ENCODE assay signal across 8 cellular contexts in genomic region chr20:51563141-51563596, GRCh38. TPM values are rescaled to one million over a fixed set of nuclear protein-coding genes. Genes with fewer than 3 reads are reported as not detected.
A peak's percentile ranks its signal among the peaks of the same experiment; 100 is the strongest.
DNase-seq lines count a peak whose midpoint lies in the region; ATAC-seq and TF ChIP-seq lines count a peak whose summit lies in the region.

No MANE protein-coding gene starts in this region.

- CTCF ChIA-PET in MCF 10A (lab: Yijun Ruan, JAX) = interaction anchor here (0.8 to 1.5 kb wide), 7 partner anchors 9 to 575 kb away, joined by 3 to 5 read pairs (median 3); no protein-coding TSS in a partner anchor

- TF ChIP-seq CTCF in MCF 10A (IDR thresholded peaks at IDR 0.05; ENCODE audit: unreplicated experiment) = no peak
- TF ChIP-seq CTCF in kidney epithelial cell (IDR thresholded peaks at IDR 0.05; ENCODE audit: insufficient read depth, low read length, poor library complexity, severe bottlenecking) = no peak
- TF ChIP-seq CTCF in BE2C (IDR thresholded peaks at IDR 0.05; ENCODE audit: low read depth, low read length) = no peak
- TF ChIP-seq CTCF in GM13977 (IDR thresholded peaks at IDR 0.05; ENCODE audit: extremely low read depth, insufficient read depth, missing control alignments) = no peak

- H3K4me3 Mint-ChIP-seq in MCF 10A (ENCODE audit: unreplicated experiment) = peak overlapping the region; percentile 69
- peak overlapping the region; percentile 68 for H3K4me3 Mint-ChIP-seq in stimulated activated effector memory CD8-positive, alpha-beta T cell treated with anti-CD3 and anti-CD28 coated beads, Interleukin-12 subunit alpha, Interleukin-12 subunit beta, amount 100 ng/mL, for 72 hours

- H3K27me3 ChIP-seq in HUES6 (ENCODE audit: control insufficient read depth, insufficient read depth, low read length) (peaks cover 67% of the 10 kb centered on the region), kidney epithelial cell (ENCODE audit: control insufficient read depth, insufficient read depth, low read length) (peaks cover 12% of the 10 kb centered on the region), BE2C (peaks cover 55% of the 10 kb centered on the region)

- H3K27ac ChIP-seq in HUES6 (ENCODE audit: low read depth, low read length) = no peak overlapping the region

- ATAC-seq in stimulated activated effector memory CD8-positive, alpha-beta T cell treated with anti-CD3 and anti-CD28 coated beads, Interleukin-12 subunit alpha, Interleukin-12 subunit beta, amount 100 ng/mL, for 72 hours = no peak

- H3K9ac ChIP-seq in HUES6 (ENCODE audit: low read length) = peak overlapping the region; percentile 36

- peak overlapping the region; percentile 52 for H3K27ac Mint-ChIP-seq in MCF 10A (ENCODE audit: low read depth, unreplicated experiment)
- H3K27ac Mint-ChIP-seq in stimulated activated effector memory CD8-positive, alpha-beta T cell treated with anti-CD3 and anti-CD28 coated beads, Interleukin-12 subunit alpha, Interleukin-12 subunit beta, amount 100 ng/mL, for 72 hours = no peak overlapping the region

- POLR2A ChIA-PET in MCF 10A (lab: Yijun Ruan, JAX) = interaction anchor here (0.7 to 1.6 kb wide), 6 partner anchors 9 to 595 kb away, joined by 3 to 7 read pairs (median 3); no protein-coding TSS in a partner anchor

- no peaks in the 10 kb centered on the region for H3K36me3 Mint-ChIP-seq in MCF 10A (ENCODE audit: insufficient read depth, unreplicated experiment)
- no peaks in the 10 kb centered on the region for H3K36me3 Mint-ChIP-seq in stimulated activated effector memory CD8-positive, alpha-beta T cell treated with anti-CD3 and anti-CD28 coated beads, Interleukin-12 subunit alpha, Interleukin-12 subunit beta, amount 100 ng/mL, for 72 hours

- intact Hi-C loops in MCF 10A (cut with micrococcal nuclease) = no loop called here

- H3K4me3 ChIP-seq in HUES6 (ENCODE audit: low read depth, low read length) (peak overlapping the region; percentile 65), kidney epithelial cell (ENCODE audit: low read depth, low read length) (peak overlapping the region; percentile 55), BE2C (ENCODE audit: low read depth, low read length) (no peak overlapping the region)

- H3K9me3 Mint-ChIP-seq in MCF 10A (ENCODE audit: unreplicated experiment) = no peaks in the 10 kb centered on the region
- no peaks in the 10 kb centered on the region for H3K9me3 Mint-ChIP-seq in stimulated activated effector memory CD8-positive, alpha-beta T cell treated with anti-CD3 and anti-CD28 coated beads, Interleukin-12 subunit alpha, Interleukin-12 subunit beta, amount 100 ng/mL, for 72 hours

- peaks cover 38% of the 10 kb centered on the region for H3K27me3 Mint-ChIP-seq in MCF 10A (ENCODE audit: insufficient read depth, unreplicated experiment)

- H3K36me3 ChIP-seq in HUES6 (ENCODE audit: control insufficient read depth, insufficient read depth, low read length) (no peaks in the 10 kb centered on the region), kidney epithelial cell (ENCODE audit: control insufficient read depth, insufficient read depth, low read length) (no peaks in the 10 kb centered on the region), BE2C (no peaks in the 10 kb centered on the region)

- H3K4me1 Mint-ChIP-seq in MCF 10A (ENCODE audit: insufficient read depth, unreplicated experiment) = peaks cover 12% of the 10 kb centered on the region
- peaks cover 27% of the 10 kb centered on the region for H3K4me1 Mint-ChIP-seq in stimulated activated effector memory CD8-positive, alpha-beta T cell treated with anti-CD3 and anti-CD28 coated beads, Interleukin-12 subunit alpha, Interleukin-12 subunit beta, amount 100 ng/mL, for 72 hours

- H3K4me1 ChIP-seq in HUES6 (ENCODE audit: control insufficient read depth, insufficient read depth, low read length) (peaks cover 16% of the 10 kb centered on the region), BE2C (no peaks in the 10 kb centered on the region)

- in situ Hi-C loops in GM13977 (cut with MboI; ENCODE audit: low pct_unique_long_range_greater_than_20kb, low sequenced_read_pairs, unreplicated experiment) = no loop called here

- H3K9me3 ChIP-seq in HUES6 (ENCODE audit: control insufficient read depth, insufficient read depth, low read depth, low read length) (no peaks in the 10 kb centered on the region), BE2C (no peaks in the 10 kb centered on the region)

- DNase-seq in MCF 10A (ENCODE audit: unreplicated experiment) (no peak), kidney epithelial cell (ENCODE audit: low read depth) (no peak), BE2C (no peak), GM13977 (ENCODE audit: low spot score) (no peak), inferior parietal cortex (ENCODE audit: extremely low spot score) (no peak), cortex of kidney (lab: John Stamatoyannopoulos, UW) (no peak)
- DNase-seq in stimulated activated effector memory CD8-positive, alpha-beta T cell treated with anti-CD3 and anti-CD28 coated beads, Interleukin-12 subunit alpha, Interleukin-12 subunit beta, amount 100 ng/mL, for 72 hours (ENCODE audit: low spot score in 2 of 2) = no peak

- no TSS peak for BruUV-seq in MCF 10A (replicated peaks; lab: Mats Ljungman, UMichigan)

RNA-seq across cellular contexts. Expression of gene NFATC2, which starts 20.6 kb away (rescaled TPM):
- total RNA-seq in MCF 10A (2022) = 0.07 and 0.12 TPM in 2 replicates
- total RNA-seq in kidney epithelial cell = 2.9 and 3.2 TPM in 2 replicates
- polyA plus RNA-seq in BE2C (2012; ENCODE audit: insufficient read depth, insufficient read length, low read depth) = not detected
